ENCODE assay signal across 13 cellular contexts in genomic region chr1:226903819-226904710, GRCh38. TPM values are rescaled to one million over a fixed set of nuclear protein-coding genes. Genes with fewer than 3 reads are reported as not detected.
DNase-seq lines count a peak whose midpoint lies in the region; ATAC-seq and TF ChIP-seq lines count a peak whose summit lies in the region.
"Had no signal": no experiment of that assay in that cellular context is flagged by ENCODE, and none has a peak within 500 bp of the region (broad histone marks: within the 10 kb centered on the region; RNA-seq: fewer than 3 reads in every experiment).

No MANE protein-coding gene starts in this region.

- no peak overlapping the region for H2AFZ ChIP-seq in PC-3 (ENCODE audit: low read length)

- no peaks in the 10 kb centered on the region for H3K4me1 ChIP-seq in PC-3 (ENCODE audit: insufficient read depth, low read length)
- H3K4me1 ChIP-seq in rectal smooth muscle tissue (ENCODE audit: control insufficient read depth, insufficient read depth, low read length) = peaks cover 4% of the 10 kb centered on the region
- no peaks in the 10 kb centered on the region for H3K4me1 ChIP-seq in suprapubic skin

- whole genome bisulfite sequencing in suprapubic skin = 52% methylated on average over 12 of the region's 12 CpGs

- POLR2A ChIA-PET in PC-3 (lab: Charles Lee; ENCODE audit: unreplicated experiment) = no interaction called here

- no peak overlapping the region for H3K9ac ChIP-seq in PC-3 (ENCODE audit: low read length)
- no peak overlapping the region for H3K9ac ChIP-seq in rectal smooth muscle tissue (ENCODE audit: low read length)

- H4K20me1 ChIP-seq in PC-3 (ENCODE audit: low read length) = no peaks in the 10 kb centered on the region

- H3K79me2 ChIP-seq in PC-3 (ENCODE audit: low read length) = no peaks in the 10 kb centered on the region

- in situ Hi-C loops in Caki2 (cut with HindIII; ENCODE audit: low pct_unique_long_range_greater_than_20kb, low sequenced_read_pairs) = no loop called here

- peak; percentile 40 for DNase-seq in Caki2 (ENCODE audit: low read depth)
- DNase-seq in PC-3 = no peak
- DNase-seq in fibroblast of villous mesenchyme (ENCODE audit: low read depth) = peak; percentile 61
- DNase-seq in suprapubic skin (ENCODE audit: low spot score in 2 of 2) = no peak
- DNase-seq in activated CD8-positive, alpha-beta memory T cell treated with anti-CD3 and anti-CD28 coated beads for 24 hours = no peak
- DNase-seq: activated CD4-positive, alpha-beta T cell treated with anti-CD3 and anti-CD28 coated beads, Interleukin-2, amount 50 U/mL, for 48 hours; activated naive CD4-positive, alpha-beta T cell treated with anti-CD3 and anti-CD28 coated beads, Interleukin-2, amount 10 ng/mL, durations not matched to agents 7 days and 5 days; NCI-H1436; T-helper 1 cell had no signal

- no peak for TF ChIP-seq EP300 in suprapubic skin (IDR thresholded peaks at IDR 0.05)

- H3K9me3 ChIP-seq in PC-3 (ENCODE audit: low read length) = no peaks in the 10 kb centered on the region
- no peaks in the 10 kb centered on the region for H3K9me3 ChIP-seq in suprapubic skin

- no peaks in the 10 kb centered on the region for H3K9me2 ChIP-seq in PC-3 (replicated peaks; ENCODE audit: low read length)

- BruUV-seq in PC-3 (replicated peaks; lab: Mats Ljungman, UMichigan) = no TSS peak

- peaks cover 14% of the 10 kb centered on the region; the same call in 1 of the 2 replicates for H3K36me3 ChIP-seq in PC-3 (ENCODE audit: low read depth, low read length)
- peaks cover 6% of the 10 kb centered on the region for H3K36me3 ChIP-seq in rectal smooth muscle tissue (ENCODE audit: control insufficient read depth, insufficient read depth, low read length)
- peaks cover 18% of the 10 kb centered on the region for H3K36me3 ChIP-seq in suprapubic skin

- H3K27ac ChIP-seq in PC-3 (ENCODE audit: low read length) (no peak overlapping the region), rectal smooth muscle tissue (ENCODE audit: low read depth, low read length) (peak overlapping the region; percentile 76), suprapubic skin (no peak overlapping the region)
- H3K27ac ChIP-seq: skin epidermis had no signal

- no peaks in the 10 kb centered on the region for H3K27me3 ChIP-seq in PC-3 (ENCODE audit: low read length)
- H3K27me3 ChIP-seq in rectal smooth muscle tissue (ENCODE audit: control insufficient read depth, insufficient read depth, low read length) = no peaks in the 10 kb centered on the region
- H3K27me3 ChIP-seq in suprapubic skin = no peaks in the 10 kb centered on the region

- intact Hi-C loops in PC-3 (cut with micrococcal nuclease) = no loop called here

- TF ChIP-seq POLR2A in suprapubic skin (IDR thresholded peaks at IDR 0.05) = no peak

- no peak overlapping the region for H3K4me3 ChIP-seq in PC-3 (ENCODE audit: low read length)
- H3K4me3 ChIP-seq in fibroblast of villous mesenchyme (ENCODE audit: low read depth, low read length) = no peak overlapping the region
- no peak overlapping the region for H3K4me3 ChIP-seq in rectal smooth muscle tissue (ENCODE audit: low read length)
- H3K4me3 ChIP-seq in suprapubic skin = no peak overlapping the region
- H3K4me3 ChIP-seq: skin epidermis had no signal

- H3K4me2 ChIP-seq in PC-3 (ENCODE audit: low read length) = no peak overlapping the region

- no peak for TF ChIP-seq CTCF in PC-3 (conservative IDR thresholded peaks at IDR 0.05; ENCODE audit: low read depth, low read length)
- TF ChIP-seq CTCF in fibroblast of villous mesenchyme (IDR thresholded peaks at IDR 0.05; ENCODE audit: insufficient read depth, low read depth, low read length) = no peak
- no peak for TF ChIP-seq CTCF in suprapubic skin (IDR thresholded peaks at IDR 0.05)

- CTCF ChIA-PET in PC-3 (lab: Charles Lee) = no interaction called here

- peak; percentile 27; the same call in 1 of the 2 replicates for ATAC-seq in PC-3
- ATAC-seq in GM21528 (IDR thresholded peaks at IDR 0.05; ENCODE audit: low FRiP score, unreplicated experiment) = no peak
- ATAC-seq in GM18519 (IDR thresholded peaks at IDR 0.05; ENCODE audit: low FRiP score, unreplicated experiment) = no peak

- H3F3A ChIP-seq in PC-3 (ENCODE audit: low read length, unreplicated experiment) = no peaks in the 10 kb centered on the region

RNA-seq across cellular contexts. Expression of gene PSEN2, which starts 33.6 kb away (rescaled TPM):
- 52.1 and 62.3 TPM in 2 replicates for total RNA-seq in Caki2 (2014; rRNA removed; shearing (Covaris generic); ENCODE audit: low replicate concordance)
- total RNA-seq in PC-3 (2014; rRNA removed) (85.3 and 103 TPM in 2 replicates), fibroblast of villous mesenchyme (16.0 and 20.6 TPM in 2 replicates), suprapubic skin (10 to 100 TPM; 14.9 to 28.5 (median 20.2) TPM)

RNA-seq across cellular contexts. Expression of gene COQ8A, which starts 36.0 kb away (rescaled TPM):
- total RNA-seq in Caki2 (2014; rRNA removed; shearing (Covaris generic); ENCODE audit: low replicate concordance) = 7.7 and 12.2 TPM in 2 replicates
- total RNA-seq in PC-3 (2014; rRNA removed) (67.0 and 73.3 TPM in 2 replicates), fibroblast of villous mesenchyme (2.3 and 3.0 TPM in 2 replicates), suprapubic skin (100 to 1,000 TPM in 1 of 4 donors, 10 to 100 TPM in 3; 41.9 to 113 (median 59.8) TPM)

Comparison
In these comparisons a context has a peak if more than half of its experiments do, and no peak if none do; other contexts are left out.
1. DNase-seq: peak in Caki2 (single experiment) and fibroblast of villous mesenchyme (single experiment); none in PC-3 (single experiment), suprapubic skin (0 of 2) and activated CD8-positive, alpha-beta memory T cell treated with anti-CD3 and anti-CD28 coated beads for 24 hours (single experiment).